14 cellular contexts compared by ENCODE assay signal in genomic region chr1:230095938-230096337, GRCh38. TPM values are rescaled to one million over a fixed set of nuclear protein-coding genes. Genes with fewer than 3 reads are reported as not detected.
DNase-seq lines count a peak whose midpoint lies in the region; ATAC-seq and TF ChIP-seq lines count a peak whose summit lies in the region.
"Had no signal": no experiment of that assay in that cellular context is flagged by ENCODE, and none has a peak within 500 bp of the region (broad histone marks: within the 10 kb centered on the region; RNA-seq: fewer than 3 reads in every experiment).

No MANE protein-coding gene starts in this region.

- H3K9ac ChIP-seq in BLaER1 treated with 17β-estradiol and CSF1 and Interleukin-3, amounts not matched to agents 10 nM and 100 nM: no peak overlapping the region

- intact Hi-C loops in naive thymus-derived CD4-positive, alpha-beta T cell (cut with micrococcal nuclease): no loop called here

- H3K4me3 ChIP-seq in BLaER1 treated with 17β-estradiol and CSF1 and Interleukin-3, amounts not matched to agents 10 nM and 100 nM: no peak overlapping the region
- H3K4me3 ChIP-seq in H7 (ENCODE audit: insufficient read depth, low read depth, low read length): no peak overlapping the region
- no peak overlapping the region for H3K4me3 ChIP-seq in naive thymus-derived CD4-positive, alpha-beta T cell (ENCODE audit: low read length)
- H3K4me3 ChIP-seq: GM12878 had no signal

- no peak overlapping the region for H3K4me3 Mint-ChIP-seq in naive thymus-derived CD4-positive, alpha-beta T cell
- H3K4me3 Mint-ChIP-seq: B cell; CD4-positive, alpha-beta T cell; HFFc6 had no signal

- no peak for TF ChIP-seq CTCF in RWPE1 (conservative IDR thresholded peaks at IDR 0.05; ENCODE audit: low read depth)
- TF ChIP-seq CTCF in GM13976 (IDR thresholded peaks at IDR 0.05; ENCODE audit: borderline replicate concordance, control extremely low read depth, extremely low read depth, insufficient read depth, missing control alignments): no peak

- no peak for ATAC-seq in naive thymus-derived CD4-positive, alpha-beta T cell
- ATAC-seq: HCT116 had no signal

- peaks cover 7 to 35% (median 24%) of the 10 kb centered on the region in 5 donors for H3K36me3 Mint-ChIP-seq in naive thymus-derived CD4-positive, alpha-beta T cell

- peaks cover under 1 to 76% (median 43%) of the 10 kb centered on the region in 10 experiments; a peak in 19 of 20 replicates for H3K4me1 ChIP-seq in BLaER1 treated with 17β-estradiol and CSF1 and Interleukin-3, amounts not matched to agents 10 nM and 100 nM
- no peaks in the 10 kb centered on the region for H3K4me1 ChIP-seq in naive thymus-derived CD4-positive, alpha-beta T cell (ENCODE audit: control insufficient read depth in 2 of 2, insufficient read depth in 2 of 2, low read length in 2 of 2)
- H3K4me1 ChIP-seq: Caco-2 had no signal

- in situ Hi-C loops in GM13976 (cut with MboI; ENCODE audit: low sequenced_read_pairs, unreplicated experiment): no loop called here

- no peak overlapping the region for H3K27ac Mint-ChIP-seq in naive thymus-derived CD4-positive, alpha-beta T cell
- H3K27ac Mint-ChIP-seq: B cell; CD4-positive, alpha-beta T cell had no signal

- H3K27me3 ChIP-seq in BLaER1 treated with 17β-estradiol and CSF1 and Interleukin-3, amounts not matched to agents 10 nM and 100 nM: no peaks in the 10 kb centered on the region
- H3K27me3 ChIP-seq in H7 (ENCODE audit: control insufficient read depth, insufficient read depth, low read length): no peaks in the 10 kb centered on the region
- no peaks in the 10 kb centered on the region for H3K27me3 ChIP-seq in naive thymus-derived CD4-positive, alpha-beta T cell (ENCODE audit: control insufficient read depth in 2 of 2, insufficient read depth in 2 of 2, low read length in 2 of 2)

- H3K9me3 Mint-ChIP-seq in naive thymus-derived CD4-positive, alpha-beta T cell: peaks cover 0 to 3% (median 0%) of the 10 kb centered on the region in 11 donors
- H3K9me3 Mint-ChIP-seq: CD4-positive, alpha-beta T cell; HFFc6 had no signal

- DNase-seq in H7 (peak; percentile 68), RWPE1 (ENCODE audit: low spot score) (no peak), GM13976 (ENCODE audit: low spot score) (no peak), T1000 (lab: John Stamatoyannopoulos, UW) (no peak)
- no peak for DNase-seq in naive thymus-derived CD4-positive, alpha-beta T cell
- DNase-seq: Caco-2; CD4-positive, alpha-beta T cell; HFFc6 had no signal

- H3K4me2 ChIP-seq in BLaER1 treated with 17β-estradiol and CSF1 and Interleukin-3, amounts not matched to agents 10 nM and 100 nM: peak overlapping the region in 8 of 11 experiments; percentile 4 to 50 (median 37); a peak in 9 of 22 replicates

- H3K27ac ChIP-seq in BLaER1 treated with 17β-estradiol and CSF1 and Interleukin-3, amounts not matched to agents 10 nM and 100 nM: 0 out of 22 replicates have a peak overlapping the region, but pooled peaks of 2 of the 11 experiments have one; percentile 6 to 22
- H3K27ac ChIP-seq in RWPE1: peak overlapping the region; percentile 34
- no peak overlapping the region for H3K27ac ChIP-seq in naive thymus-derived CD4-positive, alpha-beta T cell (ENCODE audit: low read depth, low read length)
- H3K27ac ChIP-seq: C4-2B, HL-60 had no signal

- H3K4me1 Mint-ChIP-seq in naive thymus-derived CD4-positive, alpha-beta T cell: peaks cover 0 to 21% (median 17%) of the 10 kb centered on the region in 7 donors

- no peaks in the 10 kb centered on the region for H3K27me3 Mint-ChIP-seq in naive thymus-derived CD4-positive, alpha-beta T cell
- H3K27me3 Mint-ChIP-seq: B cell; CD4-positive, alpha-beta T cell had no signal

- H4K20me1 ChIP-seq in BLaER1 treated with 17β-estradiol and CSF1 and Interleukin-3, amounts not matched to agents 10 nM and 100 nM: peaks cover 0 to 99% (median 50%) of the 10 kb centered on the region in 11 experiments; a peak in 19 of 22 replicates

- CTCF ChIA-PET in RWPE1 (lab: Yijun Ruan, JAX): no interaction called here
- CTCF ChIA-PET in naive thymus-derived CD4-positive, alpha-beta T cell (lab: Charles Lee): no interaction called here

- peaks cover 14 to 81% (median 40%) of the 10 kb centered on the region in 11 experiments; a peak in 18 of 22 replicates for H3K36me3 ChIP-seq in BLaER1 treated with 17β-estradiol and CSF1 and Interleukin-3, amounts not matched to agents 10 nM and 100 nM
- H3K36me3 ChIP-seq in H7 (replicated peaks; ENCODE audit: control insufficient read depth, insufficient read depth, low read length): no peaks in the 10 kb centered on the region
- H3K36me3 ChIP-seq in naive thymus-derived CD4-positive, alpha-beta T cell (ENCODE audit: control insufficient read depth in 2 of 3, insufficient read depth in 3 of 3, low read length in 3 of 3): peaks cover 0 to 3% (median 0%) of the 10 kb centered on the region in 3 experiments

- no peaks in the 10 kb centered on the region for H3K9me3 ChIP-seq in BLaER1 treated with 17β-estradiol and CSF1 and Interleukin-3, amounts not matched to agents 10 nM and 100 nM (replicated peaks in 1 of 11)
- no peaks in the 10 kb centered on the region for H3K9me3 ChIP-seq in naive thymus-derived CD4-positive, alpha-beta T cell (ENCODE audit: control insufficient read depth in 2 of 3, low read length in 3 of 3)
- H3K9me3 ChIP-seq: Caco-2 had no signal

- POLR2A ChIA-PET in RWPE1 (lab: Yijun Ruan, JAX; ENCODE audit: low non-redundant PET): no interaction called here
- POLR2A ChIA-PET in naive thymus-derived CD4-positive, alpha-beta T cell (lab: Charles Lee): no interaction called here

RNA-seq across cellular contexts. Expression of gene GALNT2, which starts 28.9 kb away (rescaled TPM):
- 99.1 and 105 TPM in 2 replicates for total RNA-seq in H7 (2014; rRNA removed; shearing (Covaris generic))
- total RNA-seq in naive thymus-derived CD4-positive, alpha-beta T cell: 10 to 100 TPM; 18.7 to 32.7 (median 26.4) TPM
- polyA plus RNA-seq in naive thymus-derived CD4-positive, alpha-beta T cell: 10 to 100 TPM; 12.0 to 13.1 TPM
